Comparison of ENCODE assay signal across 12 cellular contexts in genomic region chr18:9108911-9109310, GRCh38. TPM values are rescaled to one million over a fixed set of nuclear protein-coding genes. Genes with fewer than 3 reads are reported as not detected.
DNase-seq lines count a peak whose midpoint lies in the region; ATAC-seq and TF ChIP-seq lines count a peak whose summit lies in the region.
"Had no signal": no experiment of that assay in that cellular context is flagged by ENCODE, and none has a peak within 500 bp of the region (broad histone marks: within the 10 kb centered on the region; RNA-seq: fewer than 3 reads in every experiment).

No MANE protein-coding gene starts in this region.

- H3K27ac ChIP-seq in gastroesophageal sphincter, result peak overlapping the region; percentile 75 to 93 (median 84)
- H3K27ac ChIP-seq: RWPE1 had no signal

- TF ChIP-seq EP300 in gastroesophageal sphincter (IDR thresholded peaks at IDR 0.05), result no peak

- no peak for TF ChIP-seq CTCF in activated B cell treated with CpG ODN at 0.5 μM for 24 hours (IDR thresholded peaks at IDR 0.05)
- peak in 1 of 4 experiments; percentile 4 for TF ChIP-seq CTCF in gastroesophageal sphincter (IDR thresholded peaks at IDR 0.05)

- intact Hi-C loops in activated B cell treated with CpG ODN at 0.5 μM for 24 hours (cut with micrococcal nuclease), result no loop called here

- H3K36me3 Mint-ChIP-seq in activated T-cell treated with anti-CD3 and anti-CD28 coated beads, Interleukin-2, amount 50 U/mL, for 4 hours (ENCODE audit: insufficient read depth), result peaks cover 28% of the 10 kb centered on the region
- H3K36me3 Mint-ChIP-seq in activated B cell treated with CpG ODN at 0.5 μM for 24 hours (ENCODE audit: low read depth), result peaks cover 52% of the 10 kb centered on the region

- no peak for DNase-seq in activated T-cell treated with anti-CD3 and anti-CD28 coated beads, Interleukin-2, amount 50 U/mL, for 4 hours
- no peak for DNase-seq in activated T-cell treated with anti-CD3 and anti-CD28 coated beads, Interleukin-2, amount 50 U/mL, for 1 hour
- DNase-seq in activated B cell treated with CpG ODN at 0.5 μM for 24 hours (no peak), NAMALWA (ENCODE audit: low spot score) (no peak), C1 segment of cervical spinal cord (lab: John Stamatoyannopoulos, UW) (no peak)
- no peak for DNase-seq in stimulated activated naive CD8-positive, alpha-beta T cell treated with anti-CD3 and anti-CD28 coated beads, Interleukin-15, amount 100 ng/mL, for 72 hours
- DNase-seq: activated CD4-positive, alpha-beta T cell treated with anti-CD3 and anti-CD28 coated beads for 1 hour; aorta; GDM1 had no signal

- no peak overlapping the region for H3K4me3 ChIP-seq in gastroesophageal sphincter

- no peaks in the 10 kb centered on the region for H3K9me3 Mint-ChIP-seq in activated T-cell treated with anti-CD3 and anti-CD28 coated beads, Interleukin-2, amount 50 U/mL, for 4 hours
- no peaks in the 10 kb centered on the region for H3K9me3 Mint-ChIP-seq in activated B cell treated with CpG ODN at 0.5 μM for 24 hours
- no peaks in the 10 kb centered on the region for H3K9me3 Mint-ChIP-seq in stimulated activated naive CD8-positive, alpha-beta T cell treated with anti-CD3 and anti-CD28 coated beads, Interleukin-15, amount 100 ng/mL, for 72 hours

- CTCF ChIA-PET in activated B cell treated with CpG ODN at 0.5 μM for 24 hours (lab: Charles Lee), result interaction anchor here (1.1 to 1.8 kb wide), 2 partner anchors 35 to 37 kb away, joined by 4 to 7 read pairs; no protein-coding TSS in a partner anchor

- WGBS in gastroesophageal sphincter (ENCODE audit: low coverage in 1 of 2), 2 donors, result 22 to 51% methylated on average over 1 to 2 of the region's 2 CpGs

- H3K27me3 Mint-ChIP-seq in activated T-cell treated with anti-CD3 and anti-CD28 coated beads, Interleukin-2, amount 50 U/mL, for 4 hours (ENCODE audit: low read depth), result no peaks in the 10 kb centered on the region
- no peaks in the 10 kb centered on the region for H3K27me3 Mint-ChIP-seq in activated B cell treated with CpG ODN at 0.5 μM for 24 hours
- no peaks in the 10 kb centered on the region for H3K27me3 Mint-ChIP-seq in stimulated activated naive CD8-positive, alpha-beta T cell treated with anti-CD3 and anti-CD28 coated beads, Interleukin-15, amount 100 ng/mL, for 72 hours

- H3K4me1 ChIP-seq in gastroesophageal sphincter, result peaks cover 54 to 100% (median 61%) of the 10 kb centered on the region in 3 donors

- H3K9me3 ChIP-seq in gastroesophageal sphincter, result no peaks in the 10 kb centered on the region

- H3K27me3 ChIP-seq in gastroesophageal sphincter, result no peaks in the 10 kb centered on the region

- TF ChIP-seq POLR2A in gastroesophageal sphincter (IDR thresholded peaks at IDR 0.05), result no peak

- peaks cover 89% of the 10 kb centered on the region for H3K4me1 Mint-ChIP-seq in activated T-cell treated with anti-CD3 and anti-CD28 coated beads, Interleukin-2, amount 50 U/mL, for 4 hours (ENCODE audit: low read depth)
- peaks cover 99% of the 10 kb centered on the region for H3K4me1 Mint-ChIP-seq in activated B cell treated with CpG ODN at 0.5 μM for 24 hours
- H3K4me1 Mint-ChIP-seq in stimulated activated naive CD8-positive, alpha-beta T cell treated with anti-CD3 and anti-CD28 coated beads, Interleukin-15, amount 100 ng/mL, for 72 hours, result peaks cover 83% of the 10 kb centered on the region

- no peaks in the 10 kb centered on the region for H3K36me3 ChIP-seq in gastroesophageal sphincter

- peak overlapping the region; percentile 53 for H3K4me3 Mint-ChIP-seq in activated T-cell treated with anti-CD3 and anti-CD28 coated beads, Interleukin-2, amount 50 U/mL, for 4 hours
- peak overlapping the region; percentile 2 for H3K4me3 Mint-ChIP-seq in activated B cell treated with CpG ODN at 0.5 μM for 24 hours
- H3K4me3 Mint-ChIP-seq in stimulated activated naive CD8-positive, alpha-beta T cell treated with anti-CD3 and anti-CD28 coated beads, Interleukin-15, amount 100 ng/mL, for 72 hours, result peak overlapping the region; percentile 59 to 95

- H3K27ac Mint-ChIP-seq in activated B cell treated with CpG ODN at 0.5 μM for 24 hours, result peak overlapping the region; percentile 99
- peak overlapping the region; percentile 80 to 87 for H3K27ac Mint-ChIP-seq in stimulated activated naive CD8-positive, alpha-beta T cell treated with anti-CD3 and anti-CD28 coated beads, Interleukin-15, amount 100 ng/mL, for 72 hours

- POLR2A ChIA-PET in activated B cell treated with CpG ODN at 0.5 μM for 24 hours (lab: Charles Lee), result interaction anchor here (1.2 to 3.1 kb wide), 4 partner anchors 8 to 27 kb away, joined by 5 to 26 read pairs (median 8); partner anchors contain the start of gene ANKRD12

- ATAC-seq in activated T-cell treated with anti-CD3 and anti-CD28 coated beads, Interleukin-2, amount 50 U/mL, for 4 hours, result peak; percentile 54 to 55
- ATAC-seq in activated B cell treated with CpG ODN at 0.5 μM for 24 hours (ENCODE audit: low read depth), result no peak
- no peak for ATAC-seq in gastroesophageal sphincter
- peak; percentile 69 for ATAC-seq in stimulated activated naive CD8-positive, alpha-beta T cell treated with anti-CD3 and anti-CD28 coated beads, Interleukin-15, amount 100 ng/mL, for 72 hours
- no peak for ATAC-seq in GM18861 (IDR thresholded peaks at IDR 0.05; ENCODE audit: unreplicated experiment)

RNA-seq across cellular contexts. Expression of gene NDUFV2, which starts 6.4 kb away (rescaled TPM):
- 100 to 1,000 TPM; 254 to 279 (median 265) TPM for total RNA-seq in activated T-cell treated with anti-CD3 and anti-CD28 coated beads, Interleukin-2, amount 50 U/mL, for 4 hours
- total RNA-seq in activated B cell treated with CpG ODN at 0.5 μM for 24 hours (168 and 169 TPM in 2 replicates), gastroesophageal sphincter (100 to 1,000 TPM; 136 to 230 (median 176) TPM)

RNA-seq across cellular contexts. Expression of gene ANKRD12, which starts 27.7 kb away (rescaled TPM):
- total RNA-seq in activated T-cell treated with anti-CD3 and anti-CD28 coated beads, Interleukin-2, amount 50 U/mL, for 4 hours, result 10 to 100 TPM; 49.7 to 62.9 (median 57.7) TPM
- 121 and 125 TPM in 2 replicates for total RNA-seq in activated B cell treated with CpG ODN at 0.5 μM for 24 hours
- total RNA-seq in gastroesophageal sphincter, result 100 to 1,000 TPM in 3 of 4 donors, 10 to 100 TPM in 1; 84.7 to 137 (median 122) TPM

Comparison
In these comparisons a context has a peak if more than half of its experiments do, and no peak if none do; other contexts are left out.
1. ATAC-seq: peak in activated T-cell treated with anti-CD3 and anti-CD28 coated beads, Interleukin-2, amount 50 U/mL, for 4 hours (2 of 2) and stimulated activated naive CD8-positive, alpha-beta T cell treated with anti-CD3 and anti-CD28 coated beads, Interleukin-15, amount 100 ng/mL, for 72 hours (single experiment); none in activated B cell treated with CpG ODN at 0.5 μM for 24 hours (single experiment), gastroesophageal sphincter (single experiment) and GM18861 (single experiment).
2. H3K4me3 Mint-ChIP-seq: peak in every context shown above with its lines; median percentile 77 in stimulated activated naive CD8-positive, alpha-beta T cell treated with anti-CD3 and anti-CD28 coated beads, Interleukin-15, amount 100 ng/mL, for 72 hours; 53 in activated T-cell treated with anti-CD3 and anti-CD28 coated beads, Interleukin-2, amount 50 U/mL, for 4 hours; 2 in activated B cell treated with CpG ODN at 0.5 μM for 24 hours.